In genomic region chr16:11913425-11914079, GRCh38 we compare ENCODE assay signal across 1 cellular context.
TF ChIP-seq lines count a peak whose summit lies in the region.

No MANE protein-coding gene starts in this region.

TF ChIP-seq in HepG2, 621 proteins besides CTCF, POLR2A, EP300 and RAD21 (continued from another document):
- TF ChIP-seq, protein P1, sequence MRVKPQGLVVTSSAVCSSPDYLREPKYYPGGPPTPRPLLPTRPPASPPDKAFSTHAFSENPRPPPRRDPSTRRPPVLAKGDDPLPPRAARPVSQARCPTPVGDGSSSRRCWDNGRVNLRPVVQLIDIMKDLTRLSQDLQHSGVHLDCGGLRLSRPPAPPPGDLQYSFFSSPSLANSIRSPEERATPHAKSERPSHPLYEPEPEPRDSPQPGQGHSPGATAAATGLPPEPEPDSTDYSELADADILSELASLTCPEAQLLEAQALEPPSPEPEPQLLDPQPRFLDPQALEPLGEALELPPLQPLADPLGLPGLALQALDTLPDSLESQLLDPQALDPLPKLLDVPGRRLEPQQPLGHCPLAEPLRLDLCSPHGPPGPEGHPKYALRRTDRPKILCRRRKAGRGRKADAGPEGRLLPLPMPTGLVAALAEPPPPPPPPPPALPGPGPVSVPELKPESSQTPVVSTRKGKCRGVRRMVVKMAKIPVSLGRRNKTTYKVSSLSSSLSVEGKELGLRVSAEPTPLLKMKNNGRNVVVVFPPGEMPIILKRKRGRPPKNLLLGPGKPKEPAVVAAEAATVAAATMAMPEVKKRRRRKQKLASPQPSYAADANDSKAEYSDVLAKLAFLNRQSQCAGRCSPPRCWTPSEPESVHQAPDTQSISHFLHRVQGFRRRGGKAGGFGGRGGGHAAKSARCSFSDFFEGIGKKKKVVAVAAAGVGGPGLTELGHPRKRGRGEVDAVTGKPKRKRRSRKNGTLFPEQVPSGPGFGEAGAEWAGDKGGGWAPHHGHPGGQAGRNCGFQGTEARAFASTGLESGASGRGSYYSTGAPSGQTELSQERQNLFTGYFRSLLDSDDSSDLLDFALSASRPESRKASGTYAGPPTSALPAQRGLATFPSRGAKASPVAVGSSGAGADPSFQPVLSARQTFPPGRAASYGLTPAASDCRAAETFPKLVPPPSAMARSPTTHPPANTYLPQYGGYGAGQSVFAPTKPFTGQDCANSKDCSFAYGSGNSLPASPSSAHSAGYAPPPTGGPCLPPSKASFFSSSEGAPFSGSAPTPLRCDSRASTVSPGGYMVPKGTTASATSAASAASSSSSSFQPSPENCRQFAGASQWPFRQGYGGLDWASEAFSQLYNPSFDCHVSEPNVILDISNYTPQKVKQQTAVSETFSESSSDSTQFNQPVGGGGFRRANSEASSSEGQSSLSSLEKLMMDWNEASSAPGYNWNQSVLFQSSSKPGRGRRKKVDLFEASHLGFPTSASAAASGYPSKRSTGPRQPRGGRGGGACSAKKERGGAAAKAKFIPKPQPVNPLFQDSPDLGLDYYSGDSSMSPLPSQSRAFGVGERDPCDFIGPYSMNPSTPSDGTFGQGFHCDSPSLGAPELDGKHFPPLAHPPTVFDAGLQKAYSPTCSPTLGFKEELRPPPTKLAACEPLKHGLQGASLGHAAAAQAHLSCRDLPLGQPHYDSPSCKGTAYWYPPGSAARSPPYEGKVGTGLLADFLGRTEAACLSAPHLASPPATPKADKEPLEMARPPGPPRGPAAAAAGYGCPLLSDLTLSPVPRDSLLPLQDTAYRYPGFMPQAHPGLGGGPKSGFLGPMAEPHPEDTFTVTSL (CRISPR knock-in tag; IDR thresholded peaks at IDR 0.05; ENCODE audit: borderline replicate concordance), result no peak
- TF ChIP-seq ZNF724P (CRISPR knock-in tag; IDR thresholded peaks at IDR 0.05; ENCODE audit: borderline replicate concordance) (no peak), AFF4 (CRISPR knock-in tag; IDR thresholded peaks at IDR 0.05) (0 out of 2 replicates have a peak, but pooled peaks have one; percentile 41)
